Comparison of ENCODE assay signal across 28 cellular contexts in the genomic region with DNA sequence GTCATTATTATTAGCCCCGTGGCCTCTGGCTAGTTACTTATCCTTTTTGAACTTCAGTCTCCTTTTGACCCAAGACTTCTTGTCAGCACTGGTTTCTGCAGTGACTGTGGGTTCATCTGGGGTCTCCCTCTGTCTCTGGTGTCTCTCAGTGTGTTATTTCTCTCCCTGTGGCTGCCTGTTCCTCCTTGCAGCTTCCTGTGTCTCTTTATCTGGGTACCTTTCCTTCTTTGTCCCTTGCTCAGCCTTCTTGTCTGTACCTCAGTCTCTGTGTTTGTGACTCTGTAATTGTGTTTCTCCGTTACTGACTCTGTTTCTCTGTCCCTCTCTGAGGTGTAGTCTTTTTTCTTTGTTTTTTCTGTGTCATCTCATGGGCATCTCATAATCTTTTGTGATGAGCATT.
A peak's percentile ranks its signal among the peaks of the same experiment; 100 is the strongest.
DNase-seq lines count a peak whose midpoint lies in the region; FAIRE-seq and TF ChIP-seq lines count a peak whose summit lies in the region.
"Had no signal": no experiment of that assay in that cellular context is flagged by ENCODE, and none has a peak within 500 bp of the region (broad histone marks: within the 10 kb centered on the region; RNA-seq: fewer than 3 reads in every experiment).

No MANE protein-coding gene starts in this region.

- no peak overlapping the region for H3K56ac ChIP-seq in H9 (ENCODE audit: insufficient read length, low read depth, low read length)
- H3K56ac ChIP-seq in H1 (replicated peaks; ENCODE audit: insufficient read length, low read depth, low read length): no peak overlapping the region

- WGBS in H9 (ENCODE audit: extremely low coverage, insufficient read length, low lambda C conversion rate): no CpG with 5 or more reads among the region's 2 CpGs
- WGBS in H1 (ENCODE audit: extremely low coverage in 1 of 2, insufficient coverage in 1 of 2, insufficient read length in 1 of 2, insufficient replicate concordance in 2 of 2, low coverage in 1 of 2, low lambda C conversion rate in 2 of 2, missing lambda C conversion rate in 1 of 2), 2 experiments: 70% methylated on average over 2 of the region's 2 CpGs; no CpG with 5 or more reads in 1 of the 2 experiments
- 84% methylated on average over 2 of the region's 2 CpGs for WGBS in smooth muscle cell (ENCODE audit: low lambda C conversion rate)

- CTCF ChIA-PET in H1 (lab: Charles Lee; ENCODE audit: partially characterized antibody): interaction anchor here (1.1 kb wide), 2 partner anchors 11 to 74 kb away, joined by 3 to 4 read pairs; no protein-coding TSS in a partner anchor

- no peak for TF ChIP-seq CTCF in H9 (conservative IDR thresholded peaks at IDR 0.05)
- no peak for TF ChIP-seq CTCF in H1 (IDR thresholded peaks at IDR 0.05; ENCODE audit: control extremely low read depth in 1 of 3, insufficient read depth in 1 of 3, low read depth in 1 of 3, low read length in 3 of 3)
- TF ChIP-seq CTCF in smooth muscle cell (IDR thresholded peaks at IDR 0.05; ENCODE audit: borderline replicate concordance, insufficient read depth, poor library complexity, severe bottlenecking): no peak
- TF ChIP-seq CTCF in breast epithelium (IDR thresholded peaks at IDR 0.05): no peak

- H3K4ac ChIP-seq in H9 (ENCODE audit: low read depth, low read length) (no peak overlapping the region), H1 (replicated peaks; ENCODE audit: insufficient read length, low read depth, low read length) (no peak overlapping the region)

- H4K91ac ChIP-seq in H9 (ENCODE audit: insufficient read length, low read depth, low read length) (no peak overlapping the region), H1 (replicated peaks; ENCODE audit: insufficient read length, low read length) (no peak overlapping the region)

- H4K5ac ChIP-seq in H9 (ENCODE audit: insufficient read length, low read depth, low read length): no peak overlapping the region
- H4K5ac ChIP-seq in H1 (ENCODE audit: insufficient read length, low read depth, low read length): no peak overlapping the region

- peaks cover 13% of the 10 kb centered on the region for H3K27me3 Mint-ChIP-seq in H9 (ENCODE audit: low read depth)
- H3K27me3 Mint-ChIP-seq: CD4-positive, alpha-beta memory T cell; CD4-positive, CD25-positive, alpha-beta regulatory T cell; CD8-positive, alpha-beta memory T cell had no signal

- H2BK20ac ChIP-seq in H9 (ENCODE audit: low read depth, low read length, poor library complexity, severe bottlenecking): no peak overlapping the region
- H2BK20ac ChIP-seq in H1 (ENCODE audit: low read length): no peak overlapping the region

- H3K9me3 ChIP-seq in H9 (ENCODE audit: control insufficient read depth, low read depth, low read length) (no peaks in the 10 kb centered on the region), HUES6 (ENCODE audit: control insufficient read depth, insufficient read depth, low read depth, low read length) (no peaks in the 10 kb centered on the region), H1 (ENCODE audit: insufficient read depth in 2 of 2, low read depth in 1 of 2, low read length in 1 of 2) (no peaks in the 10 kb centered on the region), smooth muscle cell (replicated peaks; ENCODE audit: low read depth) (no peaks in the 10 kb centered on the region), breast epithelium (no peaks in the 10 kb centered on the region)
- H3K9me3 ChIP-seq: BE2C, BLaER1 had no signal

- H2BK15ac ChIP-seq in H9 (ENCODE audit: low read depth, low read length) (no peak overlapping the region), H1 (ENCODE audit: low read length) (no peak overlapping the region)

- H3K4me1 ChIP-seq in H9 (ENCODE audit: insufficient read depth, low read length) (peaks cover 4% of the 10 kb centered on the region; the same call in 1 of the 2 replicates), HUES6 (ENCODE audit: control insufficient read depth, insufficient read depth, low read length) (peaks cover 59% of the 10 kb centered on the region), H1 (replicated peaks in 1 of 4; ENCODE audit: control insufficient read depth in 3 of 4, insufficient read depth in 4 of 4, low read length in 3 of 4) (peaks cover 5 to 18% (median 10%) of the 10 kb centered on the region in 4 experiments; a peak in 4 of 7 replicates), smooth muscle cell (ENCODE audit: low read depth) (peaks cover 30% of the 10 kb centered on the region), breast epithelium (no peaks in the 10 kb centered on the region)
- H3K4me1 ChIP-seq: BE2C, BLaER1 had no signal

- H2BK5ac ChIP-seq in H9 (ENCODE audit: insufficient read length, low read length): no peak overlapping the region
- no peak overlapping the region for H2BK5ac ChIP-seq in H1 (ENCODE audit: low read depth, low read length)

- POLR2A ChIA-PET in H1 (lab: Charles Lee; ENCODE audit: partially characterized antibody): interaction anchor here (0.6 to 5.4 kb wide), 14 partner anchors 11 to 1662 kb away, joined by 3 to 40 read pairs (median 4); partner anchors contain the start of gene CDH11

- H2AK5ac ChIP-seq in H9 (ENCODE audit: insufficient read length, low read length) (no peak overlapping the region), H1 (ENCODE audit: low read depth, low read length) (no peak overlapping the region)

- no peak overlapping the region for H3K23ac ChIP-seq in H9 (ENCODE audit: insufficient read length, low read depth, low read length)
- no peak overlapping the region for H3K23ac ChIP-seq in H1 (ENCODE audit: insufficient read length)

- TF ChIP-seq POLR2A in H1 (IDR thresholded peaks at IDR 0.05; ENCODE audit: control extremely low read depth in 1 of 2, low read depth in 2 of 2, low read length in 2 of 2) (no peak), breast epithelium (IDR thresholded peaks at IDR 0.05) (no peak)

- H3K79me1 ChIP-seq in H9 (ENCODE audit: insufficient read depth, low read depth, low read length, poor library complexity, severe bottlenecking) (no peaks in the 10 kb centered on the region), H1 (ENCODE audit: low read depth, low read length) (no peaks in the 10 kb centered on the region)

- FAIRE-seq in H1 (lab: Jason Lieb, UNC): no peak
- FAIRE-seq: A204.1, GM12891, GM19239 had no signal

- H2BK12ac ChIP-seq in H9 (ENCODE audit: insufficient read length, low read depth, low read length): no peak overlapping the region
- no peak overlapping the region for H2BK12ac ChIP-seq in H1 (ENCODE audit: low read depth, low read length)

- no peak overlapping the region for H3T11ph ChIP-seq in H9 (ENCODE audit: low read length)

- H3K36me3 Mint-ChIP-seq in H9 (ENCODE audit: insufficient read depth in 1 of 3, low read depth in 3 of 3): peaks cover 0 to 26% (median 14%) of the 10 kb centered on the region in 3 experiments; a peak in 4 of 7 replicates
- H3K36me3 Mint-ChIP-seq: CD14-positive monocyte; CD4-positive, CD25-positive, alpha-beta regulatory T cell; CD8-positive, alpha-beta memory T cell had no signal

- H2BK120ac ChIP-seq in H9 (ENCODE audit: low read depth, low read length, poor library complexity, severe bottlenecking) (no peak overlapping the region), H1 (replicated peaks; ENCODE audit: low read depth, low read length) (no peak overlapping the region)

- H3K36me3 ChIP-seq in HUES6 (ENCODE audit: control insufficient read depth, insufficient read depth, low read length): peaks cover 23% of the 10 kb centered on the region
- H3K36me3 ChIP-seq in H1 (ENCODE audit: control insufficient read depth in 2 of 4, insufficient read depth in 4 of 4, low read length in 3 of 4): peaks cover 6 to 24% (median 18%) of the 10 kb centered on the region in 4 experiments
- peaks cover 2% of the 10 kb centered on the region for H3K36me3 ChIP-seq in smooth muscle cell (ENCODE audit: low read depth)
- H3K36me3 ChIP-seq in breast epithelium: no peaks in the 10 kb centered on the region
- H3K36me3 ChIP-seq: BE2C, BLaER1 had no signal

- H3F3A ChIP-seq in smooth muscle cell (ENCODE audit: low read depth): peaks cover 6% of the 10 kb centered on the region

- no peak for TF ChIP-seq RAD21 in H1 (IDR thresholded peaks at IDR 0.05 in 1 of 2, conservative IDR thresholded peaks at IDR 0.05 in 1 of 2; ENCODE audit: low read depth in 2 of 2, low read length in 2 of 2)

- H3K9me3 Mint-ChIP-seq in H9: no peaks in the 10 kb centered on the region

- H3K79me2 ChIP-seq in H9 (ENCODE audit: insufficient read depth, low read length) (no peaks in the 10 kb centered on the region), H1 (ENCODE audit: control insufficient read depth in 1 of 2, insufficient read depth in 2 of 2, low read length in 2 of 2) (peaks cover 0 to 3% of the 10 kb centered on the region in 2 experiments; a peak in 1 of 4 replicates), smooth muscle cell (ENCODE audit: low read depth) (peaks cover 56% of the 10 kb centered on the region)

- TF ChIP-seq EP300 in H1 (IDR thresholded peaks at IDR 0.05; ENCODE audit: borderline replicate concordance in 1 of 2, low read depth in 2 of 2, low read length in 2 of 2): no peak

- H3K4me1 Mint-ChIP-seq in H9: peaks cover 34 to 65% of the 10 kb centered on the region in 2 experiments
- H3K4me1 Mint-ChIP-seq: CD14-positive monocyte; CD4-positive, alpha-beta memory T cell; CD4-positive, CD25-positive, alpha-beta regulatory T cell; CD8-positive, alpha-beta memory T cell had no signal

- no peak overlapping the region for H3K9ac ChIP-seq in H9 (ENCODE audit: extremely low read depth, insufficient read length, low read length)
- peak overlapping the region; percentile 5 for H3K9ac ChIP-seq in HUES6 (ENCODE audit: low read length)
- no peak overlapping the region for H3K9ac ChIP-seq in H1 (replicated peaks in 1 of 4; ENCODE audit: extremely low read depth in 1 of 4, low read depth in 3 of 4, low read length in 3 of 4)
- no peak overlapping the region for H3K9ac ChIP-seq in smooth muscle cell (ENCODE audit: low read depth)
- H3K9ac ChIP-seq: BLaER1 had no signal

- H3K27me3 ChIP-seq in H9 (ENCODE audit: insufficient read depth, low read length): 0 out of 2 replicates have a peak, but pooled peaks cover 2% of the 10 kb centered on the region
- peaks cover 17% of the 10 kb centered on the region; the same call in 1 of the 2 replicates for H3K27me3 ChIP-seq in HUES6 (ENCODE audit: control insufficient read depth, insufficient read depth, low read length)
- H3K27me3 ChIP-seq in H1 (replicated peaks in 1 of 4; ENCODE audit: control insufficient read depth in 3 of 4, extremely low read depth in 1 of 4, insufficient read depth in 3 of 4, low read length in 3 of 4): no peaks in the 10 kb centered on the region; a peak in 1 of 7 replicates
- H3K27me3 ChIP-seq in smooth muscle cell (ENCODE audit: low read depth): no peaks in the 10 kb centered on the region
- no peaks in the 10 kb centered on the region for H3K27me3 ChIP-seq in breast epithelium
- H3K27me3 ChIP-seq: BE2C, BLaER1 had no signal

- H3K27ac ChIP-seq in H9 (ENCODE audit: insufficient read length, low read depth, low read length) (peak overlapping the region; percentile 82), HUES6 (ENCODE audit: low read depth, low read length) (no peak overlapping the region), H1 (ENCODE audit: low read depth, low read length) (no peak overlapping the region), smooth muscle cell (ENCODE audit: low read depth) (peak overlapping the region; percentile 94), breast epithelium (no peak overlapping the region)
- H3K27ac ChIP-seq: BLaER1 had no signal

- intact Hi-C loops in breast epithelium (cut with DNase I; ENCODE audit: low total_unique reads): no loop called here

- H4K20me1 ChIP-seq in H9 (ENCODE audit: control insufficient read depth, insufficient read depth, insufficient read length) (peaks cover 2% of the 10 kb centered on the region), H1 (replicated peaks in 1 of 2; ENCODE audit: control insufficient read depth in 1 of 2, insufficient read depth in 2 of 2, low read length in 2 of 2) (peaks cover 4 to 6% of the 10 kb centered on the region in 2 experiments), smooth muscle cell (ENCODE audit: low read depth) (no peaks in the 10 kb centered on the region)
- H4K20me1 ChIP-seq: BLaER1 had no signal

- H3K4me3 ChIP-seq in HUES6 (ENCODE audit: low read depth, low read length) (no peak overlapping the region), H1 (ENCODE audit: extremely low read depth in 1 of 4, insufficient read depth in 2 of 4, low read depth in 3 of 4, low read length in 4 of 4) (no peak overlapping the region), smooth muscle cell (no peak overlapping the region), breast epithelium (no peak overlapping the region)
- H3K4me3 ChIP-seq: BLaER1 had no signal

- no peak overlapping the region for H3K4me3 Mint-ChIP-seq in H9
- H3K4me3 Mint-ChIP-seq: CD14-positive monocyte; CD4-positive, alpha-beta memory T cell; CD4-positive, CD25-positive, alpha-beta regulatory T cell; CD8-positive, alpha-beta memory T cell had no signal

- no peak overlapping the region for H2AFZ ChIP-seq in H9 (ENCODE audit: low read length)
- H2AFZ ChIP-seq in H1 (ENCODE audit: low read length): no peak overlapping the region
- H2AFZ ChIP-seq in smooth muscle cell (ENCODE audit: low read depth): no peak overlapping the region

- H3K14ac ChIP-seq in H9 (ENCODE audit: insufficient read depth, low read length) (0 out of 2 replicates have a peak overlapping the region, but pooled peaks have one; percentile 55), H1 (ENCODE audit: insufficient read length) (no peak overlapping the region)

- H3K18ac ChIP-seq in H9 (ENCODE audit: insufficient read length, low read depth, low read length) (no peak overlapping the region), H1 (ENCODE audit: extremely low read depth, low read length) (no peak overlapping the region)

- H3K23me2 ChIP-seq in H9 (ENCODE audit: insufficient read length, low read depth, low read length, poor library complexity, severe bottlenecking) (peaks cover 3% of the 10 kb centered on the region), H1 (ENCODE audit: low read depth, low read length) (no peaks in the 10 kb centered on the region)

- DNase-seq in H9 (no peak), H1 (ENCODE audit: low read depth in 1 of 2, low spot score in 2 of 2) (no peak), smooth muscle cell (lab: John Stamatoyannopoulos, UW; ENCODE audit: unreplicated experiment) (no peak), GDM1 (lab: John Stamatoyannopoulos, UW) (no peak), NCI-H2196 (lab: John Stamatoyannopoulos, UW; ENCODE audit: unreplicated experiment) (no peak), breast epithelium (ENCODE audit: low spot score in 2 of 2) (no peak)
- no peak for DNase-seq in activated naive CD4-positive, alpha-beta T cell treated with Interleukin-2 at 50 U/mL for 16 hours
- DNase-seq: 8988T; ACHN; BE2C; C1 segment of cervical spinal cord; CD4-positive, alpha-beta memory T cell; CD4-positive, CD25-positive, alpha-beta regulatory T cell; CD8-positive, alpha-beta memory T cell; COR-L47; DMS 273 treated with DMSO at 0.1 percent for 48 hours; DMS153; DMS53; DMS79; DND-41; EL; GF-D8 had no signal

- peak overlapping the region in 1 of 3 experiments; percentile 4; a peak in 3 of 7 replicates for H3K27ac Mint-ChIP-seq in H9
- H3K27ac Mint-ChIP-seq: CD14-positive monocyte; CD4-positive, alpha-beta memory T cell; CD4-positive, CD25-positive, alpha-beta regulatory T cell; CD8-positive, alpha-beta memory T cell had no signal

- H3K4me2 ChIP-seq in H9 (ENCODE audit: insufficient read depth, insufficient read length, low read length) (no peak overlapping the region), H1 (ENCODE audit: insufficient read depth in 1 of 2, low read depth in 2 of 2, low read length in 2 of 2) (0 out of 4 replicates have a peak overlapping the region, but pooled peaks of 1 of the 2 experiments have one; percentile 1), smooth muscle cell (peak overlapping the region; percentile 81)
- H3K4me2 ChIP-seq: BLaER1 had no signal

- no peak overlapping the region for H4K8ac ChIP-seq in H9 (replicated peaks; ENCODE audit: insufficient read length, low read depth, low read length)
- no peak overlapping the region for H4K8ac ChIP-seq in H1 (ENCODE audit: extremely low read depth, insufficient read depth, low read length)

Comparison
In these comparisons a context has a peak if more than half of its experiments do, and no peak if none do; other contexts are left out.
1. H3K27ac ChIP-seq: peak in H9 (single experiment) and smooth muscle cell (single experiment); none in HUES6 (single experiment), H1 (single experiment) and breast epithelium (0 of 2).